ENCODE assay signal across 8 cellular contexts in genomic region chr19:13839938-13840750, GRCh38. TPM values are rescaled to one million over a fixed set of nuclear protein-coding genes. Genes with fewer than 3 reads are reported as not detected.
DNase-seq lines count a peak whose midpoint lies in the region; ATAC-seq and TF ChIP-seq lines count a peak whose summit lies in the region.

No MANE protein-coding gene starts in this region.

- TF ChIP-seq CTCF in cardiac fibroblast (IDR thresholded peaks at IDR 0.05; ENCODE audit: low read depth, low read length) (no peak), lower lobe of right lung (IDR thresholded peaks at IDR 0.05) (no peak), transverse colon (IDR thresholded peaks at IDR 0.05) (no peak)

- H3K4me3 ChIP-seq in cardiac fibroblast (replicated peaks in 1 of 2; ENCODE audit: low read depth in 2 of 2, low read length in 2 of 2) (peak overlapping the region; percentile 88 to 96), lower lobe of right lung (peak overlapping the region; percentile 83), transverse colon (peak overlapping the region; percentile 32 to 97 (median 82))

- H3K9me3 ChIP-seq in lower lobe of right lung (no peaks in the 10 kb centered on the region), transverse colon (no peaks in the 10 kb centered on the region)

- in situ Hi-C loops in transverse colon (cut with MboI; ENCODE audit: low pct_ligation_motif_present in 1 of 4, low pct_unique_long_range_greater_than_20kb in 1 of 4, low sequenced_read_pairs in 3 of 4), result no loop called here

- intact Hi-C loops in lower lobe of right lung (cut with DNase I), result no loop called here
- intact Hi-C loops in transverse colon (cut with DNase I; ENCODE audit: low total_unique reads), result no loop called here

- H3K4me1 ChIP-seq in lower lobe of right lung (peaks cover 80% of the 10 kb centered on the region), transverse colon (peaks cover 27 to 77% (median 57%) of the 10 kb centered on the region in 4 donors)

- TF ChIP-seq EP300 in transverse colon (IDR thresholded peaks at IDR 0.05; ENCODE audit: low read depth), result no peak

- TF ChIP-seq POLR2A in transverse colon (IDR thresholded peaks at IDR 0.05), result peak; percentile 82

- H3K27me3 ChIP-seq in lower lobe of right lung (ENCODE audit: low read depth), result no peaks in the 10 kb centered on the region
- H3K27me3 ChIP-seq in transverse colon, result no peaks in the 10 kb centered on the region

- ATAC-seq in lower lobe of right lung, result peak; percentile 21 to 24
- no peak for ATAC-seq in GM19463 (IDR thresholded peaks at IDR 0.05; ENCODE audit: unreplicated experiment)

- H3K27ac ChIP-seq in lower lobe of right lung (peak overlapping the region; percentile 100), transverse colon (peak overlapping the region; percentile 99 to 100 (median 100))

- H3K36me3 ChIP-seq in lower lobe of right lung, result peaks cover 22% of the 10 kb centered on the region
- no peaks in the 10 kb centered on the region for H3K36me3 ChIP-seq in transverse colon

- WGBS in transverse colon (ENCODE audit: low coverage in 1 of 2), 2 donors, result 7% methylated on average over 15 of the region's 22 CpGs; no CpG with 5 or more reads in 1 of the 2 donors

- peak; percentile 85 for DNase-seq in activated effector memory CD4-positive, alpha-beta T cell treated with anti-CD3 and anti-CD28 coated beads, Interleukin-2, amount 50 U/mL, for 16 hours
- no peak for DNase-seq in activated effector memory CD4-positive, alpha-beta T cell treated with Interleukin-2 at 50 U/mL for 16 hours
- DNase-seq in SW480 (ENCODE audit: low spot score) (peak; percentile 82), cardiac fibroblast (ENCODE audit: low read depth in 2 of 2) (peak; percentile 54 to 73), lower lobe of right lung (peak; percentile 81), transverse colon (peak; percentile 91), NCI-H1694 (lab: John Stamatoyannopoulos, UW) (no peak)

RNA-seq across cellular contexts. Expression of gene NANOS3, which starts 36.8 kb away (rescaled TPM):
- 0.68 TPM for total RNA-seq in lower lobe of right lung
- total RNA-seq in transverse colon, result not detected

RNA-seq across cellular contexts. Expression of gene ZSWIM4, which starts 44.9 kb away (rescaled TPM):
- total RNA-seq in lower lobe of right lung, result 7.4 TPM
- 1 to 10 TPM; 2.3 to 5.1 (median 2.9) TPM for total RNA-seq in transverse colon

Comparison
In these comparisons a context has a peak if more than half of its experiments do, and no peak if none do; other contexts are left out.
1. DNase-seq: peak in activated effector memory CD4-positive, alpha-beta T cell treated with anti-CD3 and anti-CD28 coated beads, Interleukin-2, amount 50 U/mL, for 16 hours (single experiment), SW480 (single experiment), cardiac fibroblast (2 of 2), lower lobe of right lung (single experiment) and transverse colon (single experiment); none in activated effector memory CD4-positive, alpha-beta T cell treated with Interleukin-2 at 50 U/mL for 16 hours (single experiment) and NCI-H1694 (single experiment).
2. Peak in every context shown above with its lines, with median percentiles within 50 percentile points of each other: H3K4me3 ChIP-seq.